ENCODE assay signal across 10 cellular contexts in genomic region chr5:74316064-74316586, GRCh38.
DNase-seq lines count a peak whose midpoint lies in the region; ATAC-seq and TF ChIP-seq lines count a peak whose summit lies in the region.
"Had no signal": no experiment of that assay in that cellular context is flagged by ENCODE, and none has a peak within 500 bp of the region (broad histone marks: within the 10 kb centered on the region; RNA-seq: fewer than 3 reads in every experiment).

No MANE protein-coding gene starts in this region.

- H3K4me2 ChIP-seq in trophoblast cell (ENCODE audit: low read length): peak overlapping the region; percentile 18

- intact Hi-C loops in dendritic cell treated with granulocyte-macrophage colony-stimulating factor and Interleukin-4, amounts not matched to agents 40 ng/mL and 50 ng/mL, for 4 days (cut with micrococcal nuclease): no loop called here

- H3K9ac ChIP-seq in trophoblast cell (ENCODE audit: low read length): no peak overlapping the region

- ATAC-seq in GM18502 (IDR thresholded peaks at IDR 0.05; ENCODE audit: poor library complexity, unreplicated experiment): peak; percentile 54
- ATAC-seq in HG03565 (IDR thresholded peaks at IDR 0.05; ENCODE audit: unreplicated experiment): no peak

- no CpG with 5 or more reads among the region's 3 CpGs for WGBS in trophoblast cell (ENCODE audit: extremely low coverage, insufficient coverage, insufficient read length)

- H4K91ac ChIP-seq in trophoblast cell (ENCODE audit: low read depth, low read length): peak overlapping the region; percentile 94

- H3K27ac ChIP-seq in trophoblast cell (ENCODE audit: low read depth, low read length): peak overlapping the region; percentile 81

- H3K36me3 Mint-ChIP-seq in dendritic cell treated with granulocyte-macrophage colony-stimulating factor and Interleukin-4, amounts not matched to agents 40 ng/mL and 50 ng/mL, for 4 days (ENCODE audit: low read depth): no peaks in the 10 kb centered on the region

- no peaks in the 10 kb centered on the region for H3K27me3 ChIP-seq in trophoblast cell (ENCODE audit: insufficient read depth, low read length)

- peaks cover 12% of the 10 kb centered on the region for H3K27me3 Mint-ChIP-seq in dendritic cell treated with granulocyte-macrophage colony-stimulating factor and Interleukin-4, amounts not matched to agents 40 ng/mL and 50 ng/mL, for 4 days

- H2BK5ac ChIP-seq in trophoblast cell (ENCODE audit: low read depth, low read length, poor library complexity): peak overlapping the region; percentile 90

- no peak overlapping the region for H3K23ac ChIP-seq in trophoblast cell (ENCODE audit: low read length)

- peak overlapping the region; percentile 70 for H4K8ac ChIP-seq in trophoblast cell (ENCODE audit: low read depth, low read length)

- peak overlapping the region; percentile 1 for H3K18ac ChIP-seq in trophoblast cell (ENCODE audit: low read length)

- peaks cover 24 to 26% of the 10 kb centered on the region in 2 experiments for H3K4me1 ChIP-seq in trophoblast cell (ENCODE audit: control insufficient read depth in 1 of 2, insufficient read depth in 2 of 2, low read length in 2 of 2)

- H3K79me1 ChIP-seq in trophoblast cell (ENCODE audit: low read length): peaks cover 36% of the 10 kb centered on the region

- H3K79me2 ChIP-seq in trophoblast cell (ENCODE audit: control insufficient read depth, insufficient read depth, low read length, poor library complexity): peaks cover 3% of the 10 kb centered on the region

- H3K4ac ChIP-seq in trophoblast cell (ENCODE audit: low read depth, low read length): peak overlapping the region; percentile 53

- H2BK12ac ChIP-seq in trophoblast cell (ENCODE audit: low read length): peak overlapping the region; percentile 97

- in situ Hi-C loops in GM13977 (cut with MboI; ENCODE audit: low pct_unique_long_range_greater_than_20kb, low sequenced_read_pairs, unreplicated experiment): no loop called here

- no peaks in the 10 kb centered on the region for H3K9me3 Mint-ChIP-seq in dendritic cell treated with granulocyte-macrophage colony-stimulating factor and Interleukin-4, amounts not matched to agents 40 ng/mL and 50 ng/mL, for 4 days
- H3K9me3 Mint-ChIP-seq: central memory CD8-positive, alpha-beta T cell had no signal

- peak overlapping the region; percentile 83 for H3K14ac ChIP-seq in trophoblast cell (ENCODE audit: low read length)

- H3K27ac Mint-ChIP-seq in dendritic cell treated with granulocyte-macrophage colony-stimulating factor and Interleukin-4, amounts not matched to agents 40 ng/mL and 50 ng/mL, for 4 days: peak overlapping the region; percentile 57
- H3K27ac Mint-ChIP-seq: stimulated activated naive CD8-positive, alpha-beta T cell treated with anti-CD3 and anti-CD28 coated beads, Interleukin-15, Interleukin-2, amounts not matched to agents 100 ng/mL and 50 ng/mL, for 24 hours had no signal

- no peak overlapping the region for H4K12ac ChIP-seq in trophoblast cell (ENCODE audit: low read depth, low read length)

- peak overlapping the region; percentile 75 for H2AK5ac ChIP-seq in trophoblast cell (ENCODE audit: low read length)

- H3K4me3 ChIP-seq in trophoblast cell (ENCODE audit: low read depth, low read length): no peak overlapping the region

- H3K4me3 Mint-ChIP-seq in dendritic cell treated with granulocyte-macrophage colony-stimulating factor and Interleukin-4, amounts not matched to agents 40 ng/mL and 50 ng/mL, for 4 days: no peak overlapping the region
- H3K4me3 Mint-ChIP-seq: central memory CD8-positive, alpha-beta T cell; stimulated activated naive CD8-positive, alpha-beta T cell treated with anti-CD3 and anti-CD28 coated beads, Interleukin-15, Interleukin-2, amounts not matched to agents 100 ng/mL and 50 ng/mL, for 24 hours had no signal

- H2BK120ac ChIP-seq in trophoblast cell (ENCODE audit: insufficient read depth, low read length, poor library complexity): peak overlapping the region; percentile 97

- no peaks in the 10 kb centered on the region for H3K36me3 ChIP-seq in trophoblast cell (ENCODE audit: control insufficient read depth in 1 of 2, insufficient read depth in 2 of 2, low read length in 2 of 2)

- H3K4me1 Mint-ChIP-seq in dendritic cell treated with granulocyte-macrophage colony-stimulating factor and Interleukin-4, amounts not matched to agents 40 ng/mL and 50 ng/mL, for 4 days (ENCODE audit: low read depth): peaks cover 49% of the 10 kb centered on the region
- H3K4me1 Mint-ChIP-seq: central memory CD8-positive, alpha-beta T cell had no signal

- DNase-seq in A172 (ENCODE audit: low spot score): peak; percentile 98
- DNase-seq in NCI-H2196 (lab: John Stamatoyannopoulos, UW; ENCODE audit: unreplicated experiment): peak; percentile 65
- peak; percentile 97 to 98 for DNase-seq in trophoblast cell
- DNase-seq in GM13977 (ENCODE audit: low spot score): no peak
- DNase-seq in OCI-M2 (lab: John Stamatoyannopoulos, UW; ENCODE audit: unreplicated experiment): no peak

- TF ChIP-seq CTCF in GM13977 (IDR thresholded peaks at IDR 0.05; ENCODE audit: extremely low read depth, insufficient read depth, missing control alignments): no peak

- peaks cover 1% of the 10 kb centered on the region for H3K9me3 ChIP-seq in trophoblast cell (ENCODE audit: insufficient read depth, low read depth, low read length)

- H2AFZ ChIP-seq in trophoblast cell (ENCODE audit: insufficient read depth, low read length, poor library complexity): peak overlapping the region; percentile 2

Comparison
In these comparisons a context has a peak if more than half of its experiments do, and no peak if none do; other contexts are left out.
1. DNase-seq: peak in A172 (single experiment), NCI-H2196 (single experiment) and trophoblast cell (2 of 2); none in GM13977 (single experiment) and OCI-M2 (single experiment).